8 cellular contexts compared by ENCODE assay signal in the genomic region with DNA sequence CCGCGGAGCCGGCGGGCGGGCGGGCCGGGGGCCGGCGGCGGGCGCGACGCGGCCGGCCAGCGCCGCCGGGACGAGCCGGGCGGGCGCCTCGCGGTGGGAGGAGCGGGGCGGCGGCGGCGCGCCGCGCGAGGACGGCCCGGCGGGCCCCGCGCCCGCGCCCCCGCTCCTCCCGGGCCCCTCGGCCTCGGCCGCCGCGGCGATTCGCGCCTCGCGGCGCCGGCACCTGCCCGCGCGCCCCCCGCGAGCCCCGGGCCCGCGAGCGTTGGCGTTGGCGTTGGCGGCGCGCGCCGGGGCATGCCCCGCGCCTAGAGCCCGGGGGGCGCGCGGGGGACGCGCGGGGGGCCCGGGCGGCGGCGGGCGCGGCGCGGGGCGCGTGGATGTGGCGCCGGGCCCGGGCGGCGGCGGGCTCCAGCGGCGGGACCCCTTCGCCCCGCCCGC. TPM values are rescaled to one million over a fixed set of nuclear protein-coding genes. Genes with fewer than 3 reads are reported as not detected.
DNase-seq lines count a peak whose midpoint lies in the region; ATAC-seq, FAIRE-seq and TF ChIP-seq lines count a peak whose summit lies in the region.

A gene (plus strand): TSS at position 163 of the 438 bp plus-strand sequence. CDS start 448 bp downstream, outside the sequence.

- H3K9me3 ChIP-seq in T-helper 17 cell (ENCODE audit: control insufficient read depth, low read length, poor library complexity, severe bottlenecking) (no peaks in the 10 kb centered on the region), parathyroid adenoma (ENCODE audit: control insufficient read depth, low read length) (no peaks in the 10 kb centered on the region)

- H3K4me3 Mint-ChIP-seq in T-helper 17 cell = peak within 1 kb of the TSS; percentile 92

- no peaks in the 10 kb centered on the region for H3K36me3 ChIP-seq in GM06990 (ENCODE audit: control insufficient read depth, insufficient read depth, low read length)
- H3K36me3 ChIP-seq in parathyroid adenoma (ENCODE audit: control insufficient read depth, insufficient read depth, low read length) = no peaks in the 10 kb centered on the region

- H3K4me1 Mint-ChIP-seq in T-helper 17 cell = peaks cover 26% of the 10 kb centered on the region

- peak within 1 kb of the TSS; percentile 96 for H3K27ac Mint-ChIP-seq in T-helper 17 cell

- H3K27me3 Mint-ChIP-seq in T-helper 17 cell = no peaks in the 10 kb centered on the region

- no peak for FAIRE-seq in frontal cortex (lab: Jason Lieb, UNC)

- no peak for ATAC-seq in T-helper 17 cell
- no peak for ATAC-seq in GM18858 (IDR thresholded peaks at IDR 0.05; ENCODE audit: unreplicated experiment)

- H3K9ac ChIP-seq in parathyroid adenoma = peak within 1 kb of the TSS; percentile 61

- H3K4me1 ChIP-seq in parathyroid adenoma = no peaks in the 10 kb centered on the region

- no peak for TF ChIP-seq CTCF in GM06990 (IDR thresholded peaks at IDR 0.05; ENCODE audit: insufficient read depth, low read length, poor library complexity, severe bottlenecking)
- no peak for TF ChIP-seq CTCF in parathyroid adenoma (IDR thresholded peaks at IDR 0.05)

- H3K4me3 ChIP-seq in GM06990 (replicated peaks; ENCODE audit: low read depth, low read length) (peak within 1 kb of the TSS; percentile 73), parathyroid adenoma (ENCODE audit: low read depth, low read length) (peak within 1 kb of the TSS; percentile 73)

- no peaks in the 10 kb centered on the region; the same call in 1 of the 2 replicates for H3K27me3 ChIP-seq in GM06990 (replicated peaks; ENCODE audit: control insufficient read depth, insufficient read depth, low read length)
- no peaks in the 10 kb centered on the region for H3K27me3 ChIP-seq in parathyroid adenoma (ENCODE audit: control insufficient read depth, insufficient read depth, low read length)

- peaks cover 31% of the 10 kb centered on the region for H3K79me2 ChIP-seq in parathyroid adenoma

- H3K4me2 ChIP-seq in parathyroid adenoma (ENCODE audit: low read length) = peak within 1 kb of the TSS; percentile 92

- peaks cover 6% of the 10 kb centered on the region for H3K36me3 Mint-ChIP-seq in T-helper 17 cell (ENCODE audit: low read depth)

- no peak for DNase-seq in GM06990 (ENCODE audit: extremely low read depth, insufficient read length)
- DNase-seq in T-helper 17 cell = no peak
- DNase-seq in frontal cortex (ENCODE audit: low spot score in 2 of 2) = no peak
- DNase-seq in kidney tubule cell (ENCODE audit: low spot score) = no peak
- no peak for DNase-seq in effector CD8-positive, alpha-beta T cell (lab: John Stamatoyannopoulos, UW)
- no peak for DNase-seq in activated CD4-positive, alpha-beta T cell treated with anti-CD3 and anti-CD28 coated beads, Interleukin-2, amount 50 U/mL, for 1 hour

- H3K27ac ChIP-seq in parathyroid adenoma = peak within 1 kb of the TSS; percentile 84

- H2AFZ ChIP-seq in parathyroid adenoma = peak within 1 kb of the TSS; percentile 82

RNA-seq across cellular contexts. Expression of the gene that starts here (rescaled TPM):
- 100 to 1,000 TPM; 183 to 215 TPM for total RNA-seq in T-helper 17 cell
- 15.5 TPM for total RNA-seq in frontal cortex

Comparison
In these comparisons a context has a peak if more than half of its experiments do, and no peak if none do; other contexts are left out.
1. RNA of the gene that starts here (total RNA-seq): 183 to 215 TPM in T-helper 17 cell; 15.5 TPM in frontal cortex (single experiment); every median in the first group is over 10 times any median in the second.